17 cellular contexts compared by ENCODE assay signal in the genomic region with DNA sequence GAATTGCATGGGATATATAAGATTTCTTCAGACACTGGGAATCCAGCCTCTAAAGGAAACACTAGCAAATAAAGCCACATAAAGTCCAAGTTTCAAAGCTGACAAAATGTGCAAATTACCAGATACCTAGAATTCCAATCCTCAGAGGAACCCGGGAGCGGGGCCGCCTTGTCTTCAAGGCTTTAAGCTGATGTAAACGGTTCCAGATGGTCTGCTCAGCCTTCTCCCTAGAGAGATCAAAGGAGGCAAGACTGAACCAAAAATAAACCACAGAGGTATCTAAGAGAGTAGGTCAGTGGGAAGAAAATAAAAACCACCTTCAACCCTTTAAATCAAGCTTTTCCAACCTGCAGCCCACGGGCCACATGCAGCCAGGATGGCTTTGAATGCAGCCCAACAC. TPM values are rescaled to one million over a fixed set of nuclear protein-coding genes. Genes with fewer than 3 reads are reported as not detected.
DNase-seq lines count a peak whose midpoint lies in the region; FAIRE-seq and TF ChIP-seq lines count a peak whose summit lies in the region.
"Had no signal": no experiment of that assay in that cellular context is flagged by ENCODE, and none has a peak within 500 bp of the region (broad histone marks: within the 10 kb centered on the region; RNA-seq: fewer than 3 reads in every experiment).

No MANE protein-coding gene starts in this region.

- TF ChIP-seq CTCF in D721Med (IDR thresholded peaks at IDR 0.05; ENCODE audit: insufficient read depth, missing control alignments) (no peak), osteocyte (IDR thresholded peaks at IDR 0.05) (no peak), GM10266 (IDR thresholded peaks at IDR 0.05; ENCODE audit: control insufficient read depth, insufficient read depth, low read depth, missing control alignments) (no peak), GM13976 (IDR thresholded peaks at IDR 0.05; ENCODE audit: borderline replicate concordance, control extremely low read depth, extremely low read depth, insufficient read depth, missing control alignments) (no peak), ascending aorta (IDR thresholded peaks at IDR 0.05) (no peak)

- H3K36me3 ChIP-seq in ascending aorta, result peaks cover 28 to 74% of the 10 kb centered on the region in 2 donors

- peaks cover 14% of the 10 kb centered on the region for H3K4me1 Mint-ChIP-seq in osteocyte (ENCODE audit: unreplicated experiment)

- no peak overlapping the region for H3K27ac ChIP-seq in ascending aorta
- H3K27ac ChIP-seq: gastroesophageal sphincter, KMS-11 had no signal

- H3K4me3 ChIP-seq in ascending aorta, result no peak overlapping the region
- H3K4me3 ChIP-seq: gastroesophageal sphincter had no signal

- DNase-seq in D721Med (ENCODE audit: insufficient read length, low spot score), result peak; percentile 67
- DNase-seq in NCI-H69 (lab: John Stamatoyannopoulos, UW), result peak; percentile 25
- no peak for DNase-seq in osteocyte (ENCODE audit: extremely low spot score, unreplicated experiment)
- no peak for DNase-seq in foreskin melanocyte
- no peak for DNase-seq in GM10266 (ENCODE audit: extremely low spot score)
- DNase-seq in GM13976 (ENCODE audit: low spot score), result no peak
- no peak for DNase-seq in ascending aorta (ENCODE audit: low spot score in 2 of 2)
- DNase-seq: activated CD8-positive, alpha-beta T cell treated with anti-CD3 and anti-CD28 coated beads, Interleukin-2, amount 10 ng/mL, durations not matched to agents 7 days and 5 days; activated naive CD4-positive, alpha-beta T cell; naive thymus-derived CD8-positive, alpha-beta T cell; NCI-H1436; NCI-H526 treated with DMSO at 0.1 percent for 48 hours had no signal

- peak overlapping the region; percentile 81 for H3K27ac Mint-ChIP-seq in osteocyte (ENCODE audit: unreplicated experiment)
- H3K27ac Mint-ChIP-seq: activated CD8-positive, alpha-beta T cell treated with anti-CD3 and anti-CD28 coated beads, Interleukin-2, amount 10 ng/mL, durations not matched to agents 7 days and 5 days; dendritic cell treated with granulocyte-macrophage colony-stimulating factor and Interleukin-4, amounts not matched to agents 40 ng/mL and 50 ng/mL, for 4 days had no signal

- FAIRE-seq in D721Med (lab: Jason Lieb, UNC) (peak; percentile 44), endometrium (lab: Jason Lieb, UNC) (peak; percentile 70)

- H3K9me3 Mint-ChIP-seq in osteocyte (ENCODE audit: unreplicated experiment), result no peaks in the 10 kb centered on the region
- H3K9me3 Mint-ChIP-seq: dendritic cell treated with granulocyte-macrophage colony-stimulating factor and Interleukin-4, amounts not matched to agents 40 ng/mL and 50 ng/mL, for 4 days; naive thymus-derived CD8-positive, alpha-beta T cell had no signal

- no peaks in the 10 kb centered on the region for H3K27me3 Mint-ChIP-seq in osteocyte (ENCODE audit: unreplicated experiment)
- H3K27me3 Mint-ChIP-seq: dendritic cell treated with granulocyte-macrophage colony-stimulating factor and Interleukin-4, amounts not matched to agents 40 ng/mL and 50 ng/mL, for 4 days; naive thymus-derived CD8-positive, alpha-beta T cell had no signal

- H3K27me3 ChIP-seq in ascending aorta, result no peaks in the 10 kb centered on the region
- H3K27me3 ChIP-seq: gastroesophageal sphincter had no signal

- intact Hi-C loops in ascending aorta (cut with DNase I), result no loop called here

- H3K36me3 Mint-ChIP-seq in osteocyte (ENCODE audit: unreplicated experiment), result peaks cover 36% of the 10 kb centered on the region

- in situ Hi-C loops in GM13976 (cut with MboI; ENCODE audit: low sequenced_read_pairs, unreplicated experiment), result no loop called here

- H3K4me1 ChIP-seq in ascending aorta, result no peaks in the 10 kb centered on the region
- H3K4me1 ChIP-seq: Caco-2, gastroesophageal sphincter had no signal

- peak overlapping the region; percentile 34 for H3K4me3 Mint-ChIP-seq in osteocyte (ENCODE audit: unreplicated experiment)
- H3K4me3 Mint-ChIP-seq: activated CD8-positive, alpha-beta T cell treated with anti-CD3 and anti-CD28 coated beads, Interleukin-2, amount 10 ng/mL, durations not matched to agents 7 days and 5 days; dendritic cell treated with granulocyte-macrophage colony-stimulating factor and Interleukin-4, amounts not matched to agents 40 ng/mL and 50 ng/mL, for 4 days; naive thymus-derived CD8-positive, alpha-beta T cell had no signal

- H3K9me3 ChIP-seq in ascending aorta, result no peaks in the 10 kb centered on the region
- H3K9me3 ChIP-seq: Caco-2, gastroesophageal sphincter had no signal

RNA-seq across cellular contexts. Expression of a gene that starts 9.3 kb away (rescaled TPM):
- 25.1 and 25.3 TPM in 2 replicates for total RNA-seq in osteocyte
- 42.8 TPM for total RNA-seq in ascending aorta

RNA-seq across cellular contexts. Expression of a gene that starts 51.5 kb away (rescaled TPM):
- total RNA-seq in osteocyte (28.9 and 33.8 TPM in 2 replicates), ascending aorta (108 TPM)

Comparison
In these comparisons a context has a peak if more than half of its experiments do, and no peak if none do; other contexts are left out.
1. DNase-seq: peak in D721Med (single experiment) and NCI-H69 (single experiment); none in osteocyte (single experiment), foreskin melanocyte (single experiment), GM10266 (single experiment), GM13976 (single experiment) and ascending aorta (0 of 2).